ENCODE assay signal across 8 cellular contexts in genomic region chr14:94129111-94129757, GRCh38.
DNase-seq lines count a peak whose midpoint lies in the region; ATAC-seq and TF ChIP-seq lines count a peak whose summit lies in the region.

IFI27L2 (minus strand) TSS chr14:94129604; CDS start chr14:94129564, 40 bp downstream.

- H3K36me3 ChIP-seq in BLaER1, result no peaks in the 10 kb centered on the region; the same call in 1 of the 2 replicates
- H3K36me3 ChIP-seq in effector memory CD4-positive, alpha-beta T cell (ENCODE audit: control insufficient read depth, insufficient read depth, low read length), result no peaks in the 10 kb centered on the region

- peak; percentile 68 for TF ChIP-seq POLR2A in GM19193 (IDR thresholded peaks at IDR 0.05; ENCODE audit: extremely low read depth, insufficient read depth, insufficient read length)

- H3K4me3 Mint-ChIP-seq in memory B cell, result peak within 1 kb of the TSS; percentile 94

- DNase-seq in NCI-H82 (lab: John Stamatoyannopoulos, UW) (peak; percentile 81), memory B cell (ENCODE audit: low spot score in 2 of 2) (peak; percentile 26 to 48)
- DNase-seq in activated CD8-positive, alpha-beta memory T cell treated with anti-CD3 and anti-CD28 coated beads for 24 hours, result peak; percentile 80
- peak; percentile 40 to 66 (median 58) for DNase-seq in effector memory CD4-positive, alpha-beta T cell
- DNase-seq in stimulated activated CD4-positive, alpha-beta T cell treated with anti-CD3 and anti-CD28 coated beads, TNF-alpha, amount 100 ng/mL, for 48 hours (ENCODE audit: low read depth in 3 of 3), result peak; percentile 32 to 56 (median 54)

- peak within 1 kb of the TSS; percentile 93 for H3K27ac Mint-ChIP-seq in memory B cell

- peaks cover 18% of the 10 kb centered on the region for H3K4me1 ChIP-seq in BLaER1
- no peaks in the 10 kb centered on the region for H3K4me1 ChIP-seq in effector memory CD4-positive, alpha-beta T cell (ENCODE audit: control insufficient read depth, insufficient read depth, low read length, poor library complexity, severe bottlenecking)

- no peaks in the 10 kb centered on the region for H3K9me3 Mint-ChIP-seq in memory B cell

- H3K36me3 Mint-ChIP-seq in memory B cell, result peaks cover 5% of the 10 kb centered on the region

- peak within 1 kb of the TSS; percentile 83 for H3K4me2 ChIP-seq in BLaER1

- peak within 1 kb of the TSS; percentile 74 for H3K9ac ChIP-seq in BLaER1

- ATAC-seq in HG03378 (IDR thresholded peaks at IDR 0.05; ENCODE audit: unreplicated experiment) (peak; percentile 84), memory B cell (ENCODE audit: low read depth) (peak; percentile 95)

- H3K27me3 ChIP-seq in BLaER1, result no peaks in the 10 kb centered on the region
- no peaks in the 10 kb centered on the region for H3K27me3 ChIP-seq in effector memory CD4-positive, alpha-beta T cell (replicated peaks; ENCODE audit: control insufficient read depth, insufficient read depth, low read length, poor library complexity, severe bottlenecking)

- H4K20me1 ChIP-seq in BLaER1, result no peaks in the 10 kb centered on the region

- peaks cover 1% of the 10 kb centered on the region for H3K27me3 Mint-ChIP-seq in memory B cell

- H3K4me1 Mint-ChIP-seq in memory B cell, result peaks cover 16% of the 10 kb centered on the region

- H3K27ac ChIP-seq in BLaER1, result peak within 1 kb of the TSS; percentile 51
- H3K27ac ChIP-seq in effector memory CD4-positive, alpha-beta T cell (ENCODE audit: insufficient read depth, low read length, poor library complexity, severe bottlenecking), result peak within 1 kb of the TSS; percentile 55

- peak within 1 kb of the TSS; percentile 67 for H3K4me3 ChIP-seq in BLaER1
- H3K4me3 ChIP-seq in effector memory CD4-positive, alpha-beta T cell (ENCODE audit: insufficient read depth, low read depth, low read length, poor library complexity, severe bottlenecking), result peak within 1 kb of the TSS; percentile 54

- H3K9me3 ChIP-seq in BLaER1, result no peaks in the 10 kb centered on the region
- H3K9me3 ChIP-seq in effector memory CD4-positive, alpha-beta T cell (ENCODE audit: control insufficient read depth, low read length), result no peaks in the 10 kb centered on the region

Comparison
In these comparisons a context has a peak if more than half of its experiments do, and no peak if none do; other contexts are left out.
1. Peak in every context shown above with its lines: DNase-seq, ATAC-seq, H3K4me3 ChIP-seq and H3K27ac ChIP-seq.